In the genomic region with DNA sequence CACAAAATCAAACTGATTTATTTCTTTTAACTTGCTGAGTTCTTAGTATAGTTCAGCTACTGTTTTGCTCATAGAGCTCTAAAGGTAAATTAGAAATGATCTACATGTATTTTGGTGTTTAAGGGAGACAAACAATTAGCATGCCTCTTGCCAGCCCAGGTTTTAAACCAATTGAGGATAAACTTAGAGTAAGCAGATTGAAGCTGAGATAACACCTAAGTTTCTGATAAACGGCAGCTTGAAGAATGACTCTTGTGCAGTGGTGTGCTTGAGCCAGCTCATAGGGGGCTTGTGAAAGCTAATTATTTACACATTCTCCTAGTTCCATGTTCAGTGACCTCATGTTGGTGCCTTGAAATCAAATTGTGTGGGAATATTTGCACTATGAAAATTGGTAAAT, we compare ENCODE assay signal across 19 cellular contexts.
"Had no signal": no experiment of that assay in that cellular context is flagged by ENCODE, and none has a peak within 500 bp of the region (broad histone marks: within the 10 kb centered on the region; RNA-seq: fewer than 3 reads in every experiment).

No MANE protein-coding gene starts in this region.

- H3K36me3 ChIP-seq: esophagus muscularis mucosa, gastroesophageal sphincter, ovary, stomach, thoracic aorta, transverse colon had no signal

- H3K4me1 ChIP-seq: esophagus muscularis mucosa, gastroesophageal sphincter, stomach, transverse colon had no signal

- H3K27me3 ChIP-seq: dorsolateral prefrontal cortex, esophagus muscularis mucosa, gastroesophageal sphincter, ovary, stomach, transverse colon had no signal

- ATAC-seq: gastroesophageal sphincter, natural killer cell, right cardiac atrium had no signal

- H3K27ac ChIP-seq: dorsolateral prefrontal cortex, epithelial cell of prostate, esophagus muscularis mucosa, gastroesophageal sphincter, ovary, stomach, thoracic aorta, transverse colon had no signal

- H3K9me3 ChIP-seq: esophagus muscularis mucosa, gastroesophageal sphincter, ovary, stomach, thoracic aorta, transverse colon had no signal

- H3K4me3 ChIP-seq: dorsolateral prefrontal cortex, esophagus muscularis mucosa, gastroesophageal sphincter, ovary, stomach, thoracic aorta, transverse colon had no signal

- DNase-seq: cortex of kidney; dorsolateral prefrontal cortex; effector CD8-positive, alpha-beta T cell; foreskin fibroblast; glutamatergic neuron; kidney; natural killer cell; ovary; right cardiac atrium; small intestine; stimulated activated CD4-positive, alpha-beta T cell treated with anti-CD3 and anti-CD28 coated beads, Interleukin-12 subunit alpha, Interleukin-12 subunit beta, amount 100 ng/mL, for 4 hours; stimulated activated naive CD4-positive, alpha-beta T cell; stomach; substantia nigra; transverse colon had no signal
